8 cellular contexts compared by ENCODE assay signal in the genomic region with DNA sequence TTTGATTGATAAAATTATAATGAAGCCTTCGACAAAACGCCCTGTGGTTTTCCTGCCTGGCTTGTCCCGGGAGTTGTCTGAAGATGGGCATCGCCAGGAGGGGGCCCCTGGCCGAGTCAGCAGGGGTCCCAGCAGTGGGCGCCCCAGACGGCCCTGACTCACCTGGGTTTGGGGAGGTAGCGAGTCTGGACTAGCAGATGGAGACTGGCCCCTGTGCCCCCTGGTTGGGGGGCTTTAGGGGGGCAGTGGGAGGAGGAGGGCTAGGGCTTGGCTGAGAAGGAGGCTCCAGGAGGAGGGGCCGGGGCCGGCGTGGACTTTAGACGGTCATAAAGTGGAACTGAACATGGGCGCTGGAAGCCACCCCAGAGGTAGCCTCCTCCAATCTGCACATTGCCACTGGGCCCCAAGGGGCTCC. TPM values are rescaled to one million over a fixed set of nuclear protein-coding genes. Genes with fewer than 3 reads are reported as not detected.
A peak's percentile ranks its signal among the peaks of the same experiment; 100 is the strongest.
DNase-seq lines count a peak whose midpoint lies in the region; ATAC-seq, FAIRE-seq and TF ChIP-seq lines count a peak whose summit lies in the region.

No MANE protein-coding gene starts in this region.

- H3K27me3 ChIP-seq in GM12878 (replicated peaks in 1 of 2; ENCODE audit: control insufficient read depth in 2 of 2, insufficient read depth in 2 of 2, low read length in 1 of 2) (peaks cover 3 to 4% of the 10 kb centered on the region in 2 experiments; a peak in 2 of 4 replicates), MM.1S (replicated peaks; ENCODE audit: insufficient read depth, low read length) (peaks cover 87% of the 10 kb centered on the region)

- peaks cover 19 to 26% (median 22%) of the 10 kb centered on the region in 3 donors for H3K4me1 Mint-ChIP-seq in naive B cell

- H3K27ac Mint-ChIP-seq in naive B cell = no peak overlapping the region

- WGBS in GM12878 (ENCODE audit: insufficient coverage, insufficient replicate concordance, low lambda C conversion rate, missing lambda C conversion rate) = 22% methylated on average over 13 of the region's 13 CpGs

- peaks cover 28 to 60% (median 47%) of the 10 kb centered on the region in 3 donors for H3K27me3 Mint-ChIP-seq in naive B cell

- BruUV-seq in GM12878 (replicated peaks; lab: Mats Ljungman, UMichigan) = no TSS peak

- RAD21 ChIA-PET in GM12878 (lab: Charles Lee; ENCODE audit: unreplicated experiment) = no interaction called here

- TF ChIP-seq CTCF in AG09309 (IDR thresholded peaks at IDR 0.05; ENCODE audit: control insufficient read depth, insufficient read depth, low read depth, low read length, missing control alignments) (no peak), GM12878 (IDR thresholded peaks at IDR 0.05 in 2 of 3, conservative IDR thresholded peaks at IDR 0.05 in 1 of 3; ENCODE audit: control insufficient read depth in 2 of 3, extremely low read depth in 1 of 3, insufficient read depth in 1 of 3, low read depth in 3 of 3, low read length in 3 of 3) (no peak), MM.1S (IDR thresholded peaks at IDR 0.05; ENCODE audit: low read length) (no peak)

- H3K4me3 ChIP-seq in AG09309 (ENCODE audit: control insufficient read depth, low read depth, low read length) (peak overlapping the region; percentile 39), GM12878 (no peak overlapping the region), MM.1S (ENCODE audit: low read length) (no peak overlapping the region)

- no peaks in the 10 kb centered on the region for H3K36me3 ChIP-seq in GM12878 (ENCODE audit: control insufficient read depth in 2 of 2, insufficient read depth in 2 of 2, low read length in 1 of 2)
- H3K36me3 ChIP-seq in MM.1S (replicated peaks; ENCODE audit: insufficient read depth, low read length) = no peaks in the 10 kb centered on the region

- H4K20me1 ChIP-seq in GM12878 (ENCODE audit: control insufficient read depth, insufficient read depth) (no peaks in the 10 kb centered on the region), MM.1S (ENCODE audit: insufficient read depth, low read length) (peaks cover 3% of the 10 kb centered on the region; the same call in 1 of the 2 replicates)

- TF ChIP-seq POLR2A in GM12878 (IDR thresholded peaks at IDR 0.05; ENCODE audit: low read depth, low read length) = no peak

- TF ChIP-seq RAD21 in GM12878 (IDR thresholded peaks at IDR 0.05; ENCODE audit: insufficient read depth, low read depth, low read length) = no peak

- SMC1A ChIA-PET in GM12878 (lab: Charles Lee; ENCODE audit: uncharacterized antibody, unreplicated experiment) = no interaction called here

- FAIRE-seq in GM12878 (lab: Jason Lieb, UNC) = no peak

- H2AFZ ChIP-seq in GM12878 (ENCODE audit: control insufficient read depth, low read depth, low read length) = no peak overlapping the region
- no peak overlapping the region for H2AFZ ChIP-seq in MM.1S (ENCODE audit: low read length)

- H3K4me3 Mint-ChIP-seq in naive B cell = peak overlapping the region in 5 of 8 donors; percentile 19 to 79 (median 66)

- H3K79me2 ChIP-seq in GM12878 (ENCODE audit: control insufficient read depth, insufficient read depth, low read length) (no peaks in the 10 kb centered on the region), MM.1S (ENCODE audit: low read length) (no peaks in the 10 kb centered on the region)

- H3K27ac ChIP-seq in GM12878 (ENCODE audit: control insufficient read depth, insufficient read depth) = no peak overlapping the region
- no peak overlapping the region for H3K27ac ChIP-seq in MM.1S (ENCODE audit: low read length)

- H3K9ac ChIP-seq in GM12878 (ENCODE audit: control insufficient read depth, insufficient read depth, low read length) = no peak overlapping the region
- H3K9ac ChIP-seq in MM.1S (ENCODE audit: low read length) = no peak overlapping the region

- ATAC-seq in GM12878 = no peak
- no peak for ATAC-seq in naive B cell (ENCODE audit: low read depth in 2 of 2)
- ATAC-seq in GM18858 (IDR thresholded peaks at IDR 0.05; ENCODE audit: unreplicated experiment) = no peak
- ATAC-seq in GM19463 (IDR thresholded peaks at IDR 0.05; ENCODE audit: unreplicated experiment) = no peak
- ATAC-seq in GM18861 (IDR thresholded peaks at IDR 0.05; ENCODE audit: unreplicated experiment) = no peak

- TF ChIP-seq EP300 in GM12878 (IDR thresholded peaks at IDR 0.05; ENCODE audit: borderline replicate concordance in 1 of 2, control insufficient read depth in 1 of 2, low read depth in 2 of 2, low read length in 2 of 2) = no peak

- in situ Hi-C loops in GM12878 (cut with MboI) = no loop called here

- CTCF ChIA-PET in GM12878 (lab: Yijun Ruan, JAX) = no interaction called here

- H3K4me1 ChIP-seq in GM12878 (ENCODE audit: control insufficient read depth, insufficient read depth, low read length) (no peaks in the 10 kb centered on the region), MM.1S (ENCODE audit: low read length) (no peaks in the 10 kb centered on the region; the same call in 1 of the 2 replicates)

- no peaks in the 10 kb centered on the region for H3K9me2 ChIP-seq in MM.1S (replicated peaks; ENCODE audit: insufficient read depth, low read length)

- DNase-seq in AG09309 (ENCODE audit: low read depth) (no peak), HuH-7 (ENCODE audit: low spot score) (peak; percentile 85), GM12878 (ENCODE audit: low read depth, low spot score) (no peak), naive B cell (no peak), MM.1S (no peak)

- H3K9me3 Mint-ChIP-seq in naive B cell = no peaks in the 10 kb centered on the region

- H3K4me2 ChIP-seq in GM12878 (ENCODE audit: control insufficient read depth, insufficient read depth) = peak overlapping the region; percentile 44; the same call in 1 of the 2 replicates
- H3K4me2 ChIP-seq in MM.1S (ENCODE audit: low read depth, low read length) = no peak overlapping the region; the same call in 1 of the 2 replicates

- peaks cover 0 to 8% of the 10 kb centered on the region in 2 donors for H3K36me3 Mint-ChIP-seq in naive B cell

- H3K9me3 ChIP-seq in GM12878 (replicated peaks; ENCODE audit: control insufficient read depth, insufficient read depth, low read length) (no peaks in the 10 kb centered on the region), MM.1S (replicated peaks; ENCODE audit: insufficient read depth, low read length) (no peaks in the 10 kb centered on the region)

- intact Hi-C loops in GM12878 (cut with micrococcal nuclease; ENCODE audit: unreplicated experiment) = no loop called here

- POLR2A ChIA-PET in GM12878 (lab: Charles Lee) = no interaction called here

- H3F3A ChIP-seq in MM.1S (ENCODE audit: insufficient read depth, low read length) = no peaks in the 10 kb centered on the region

RNA-seq across cellular contexts. Expression of a gene that starts 0.4 kb away (rescaled TPM):
- 0.73 and 0.75 TPM in 2 replicates for total RNA-seq in GM12878 (2013; cell fraction: nucleolus; rRNA removed)
- total RNA-seq in GM12878 (2014; rRNA removed) = 0.98 and 1.0 TPM in 2 replicates
- 0.63 and 0.83 TPM in 2 replicates for total RNA-seq in GM12878 (2014; rRNA removed; fragmentation: Illumina TruSeq; extraction: Trizol)
- total RNA-seq in GM12878 (2021) = 1.9 and 2.3 TPM in 2 replicates
- polyA plus RNA-seq in GM12878 (2011; ENCODE audit: low read depth) = 0.59 TPM
- 1.9 and 3.4 TPM in 2 replicates for polyA plus RNA-seq in GM12878 (2011; rRNA removed)
- polyA plus RNA-seq in GM12878 (2011; cell fraction: cytosol; rRNA removed) = 2.7 and 4.2 TPM in 2 replicates
- 15.3 and 18.3 TPM in 2 replicates for polyA plus RNA-seq in GM12878 (2011; cell fraction: nucleus; rRNA removed)
- 0.90 and 1.6 TPM in 2 replicates for polyA plus RNA-seq in GM12878 (2012)
- polyA plus RNA-seq in GM12878 (2014; fragmentation: Illumina TruSeq; extraction: Trizol) = 0.49 and 0.84 TPM in 2 replicates
- under 1 TPM; 0.05 to 0.09 TPM for polyA plus RNA-seq in GM12878 (2014; fragmentation: Nextera tagmentation; extraction: Ambion mirVana)
- 1.6 and 2.4 TPM in 2 replicates for polyA plus RNA-seq in GM12878 (2014; rRNA removed)
- 1 to 10 TPM in 1 of 2 experiments, under 1 TPM in 1; 0.92 to 1.3 TPM for polyA plus RNA-seq in GM12878 (2016; fragmentation: Nextera tagmentation; extraction: Ambion mirVana)
- polyA minus RNA-seq in GM12878 (2011; rRNA and poly(A)+ RNA removed) = 5.6 and 7.5 TPM in 2 replicates
- 0.94 and 2.7 TPM in 2 replicates for polyA minus RNA-seq in GM12878 (2011; cell fraction: cytosol; rRNA and poly(A)+ RNA removed)
- polyA minus RNA-seq in GM12878 (2011; cell fraction: nucleus; rRNA and poly(A)+ RNA removed) = 4.2 and 5.3 TPM in 2 replicates
- polyA plus RNA-seq in naive B cell (ENCODE audit: low read depth in 6 of 6) = not detected

RNA-seq across cellular contexts. Expression of a gene that starts 19.7 kb away (rescaled TPM):
- total RNA-seq in GM12878 (2013; cell fraction: nucleolus; rRNA removed) = 0.27 and 0.33 TPM in 2 replicates
- total RNA-seq in GM12878 (2014; rRNA removed) (0.93 and 1.4 TPM in 2 replicates), GM12878 (2014; rRNA removed; fragmentation: Illumina TruSeq; extraction: Trizol) (0.45 and 0.51 TPM in 2 replicates), GM12878 (2021) (1.1 and 1.2 TPM in 2 replicates)
- 0.13 TPM for polyA plus RNA-seq in GM12878 (2011; ENCODE audit: low read depth)
- polyA plus RNA-seq in GM12878 (2011; rRNA removed) (0.13 and 0.29 TPM in 2 replicates), GM12878 (2014; fragmentation: Illumina TruSeq; extraction: Trizol) (0.21 TPM in 1 of 2 replicates, not detected in the other), GM12878 (2014; fragmentation: Nextera tagmentation; extraction: Ambion mirVana) (under 1 TPM; 0.06 to 0.15 TPM), GM12878 (2014; rRNA removed) (0.79 TPM in 2 replicates), GM12878 (2016; fragmentation: Nextera tagmentation; extraction: Ambion mirVana) (1 to 10 TPM in 1 of 2 experiments, under 1 TPM in 1; 0.72 to 1.4 TPM), naive B cell (ENCODE audit: low read depth in 6 of 6) (1 to 10 TPM in 5 of 6 donors, under 1 TPM in 1; 0.66 to 4.7 (median 1.3) TPM)
- polyA plus RNA-seq in GM12878 (2011; cell fraction: cytosol; rRNA removed) = 0.33 and 0.48 TPM in 2 replicates
- polyA plus RNA-seq in GM12878 (2011; cell fraction: nucleus; rRNA removed) = 0.41 and 1.0 TPM in 2 replicates
- 0.27 and 0.39 TPM in 2 replicates for polyA plus RNA-seq in GM12878 (2012)
- polyA minus RNA-seq in GM12878 (2011; rRNA and poly(A)+ RNA removed) = 0.67 TPM in 1 of 2 replicates, not detected in the other
- polyA minus RNA-seq in GM12878 (2011; cell fraction: cytosol; rRNA and poly(A)+ RNA removed) = not detected in 2 replicates
- 0.97 and 1.2 TPM in 2 replicates for polyA minus RNA-seq in GM12878 (2011; cell fraction: nucleus; rRNA and poly(A)+ RNA removed)

RNA-seq across cellular contexts. Expression of a gene that starts 42.3 kb away (rescaled TPM):
- 3.6 and 4.4 TPM in 2 replicates for total RNA-seq in GM12878 (2013; cell fraction: nucleolus; rRNA removed)
- total RNA-seq in GM12878 (2014; rRNA removed) = 5.3 and 5.9 TPM in 2 replicates
- total RNA-seq in GM12878 (2014; rRNA removed; fragmentation: Illumina TruSeq; extraction: Trizol) = 1.2 and 2.4 TPM in 2 replicates
- 6.0 and 9.1 TPM in 2 replicates for total RNA-seq in GM12878 (2021)
- polyA plus RNA-seq in GM12878 (2011; ENCODE audit: low read depth) = 1.9 TPM
- polyA plus RNA-seq in GM12878 (2011; rRNA removed) = 0.65 and 1.6 TPM in 2 replicates
- 2.1 and 2.4 TPM in 2 replicates for polyA plus RNA-seq in GM12878 (2011; cell fraction: cytosol; rRNA removed)
- 8.4 and 11.5 TPM in 2 replicates for polyA plus RNA-seq in GM12878 (2011; cell fraction: nucleus; rRNA removed)
- 5.7 and 6.0 TPM in 2 replicates for polyA plus RNA-seq in GM12878 (2012)
- 0.25 and 1.9 TPM in 2 replicates for polyA plus RNA-seq in GM12878 (2014; fragmentation: Illumina TruSeq; extraction: Trizol)
- 1 to 10 TPM in 1 of 2 experiments, under 1 TPM in 1; 0.31 to 1.2 TPM for polyA plus RNA-seq in GM12878 (2014; fragmentation: Nextera tagmentation; extraction: Ambion mirVana)
- polyA plus RNA-seq in GM12878 (2014; rRNA removed) = 5.5 and 6.3 TPM in 2 replicates
- polyA plus RNA-seq in GM12878 (2016; fragmentation: Nextera tagmentation; extraction: Ambion mirVana) = 1 to 10 TPM; 4.2 to 5.3 TPM
- 1.6 and 2.1 TPM in 2 replicates for polyA minus RNA-seq in GM12878 (2011; rRNA and poly(A)+ RNA removed)
- not detected in 2 replicates for polyA minus RNA-seq in GM12878 (2011; cell fraction: cytosol; rRNA and poly(A)+ RNA removed)
- 5.4 and 7.1 TPM in 2 replicates for polyA minus RNA-seq in GM12878 (2011; cell fraction: nucleus; rRNA and poly(A)+ RNA removed)
- polyA plus RNA-seq in naive B cell (ENCODE audit: low read depth in 6 of 6) = 10 to 100 TPM in 5 of 6 donors, not detected in 1; 11.0 to 18.5 (median 14.7) TPM
